In genomic region chr11:62456630-62457029, GRCh38 we compare ENCODE assay signal across 1 cellular context.
TF ChIP-seq lines count a peak whose summit lies in the region.

No MANE protein-coding gene starts in this region.

TF ChIP-seq in GM23338, 12 proteins besides CTCF, POLR2A, EP300 and RAD21 (continued from another document):
- TF ChIP-seq REST (IDR thresholded peaks at IDR 0.05; ENCODE audit: unreplicated experiment), result no peak
- no peak for TF ChIP-seq CREB1 (CRISPR knock-in tag; IDR thresholded peaks at IDR 0.05; ENCODE audit: low read depth)
- TF ChIP-seq ZNF331 (CRISPR knock-in tag; IDR thresholded peaks at IDR 0.05; ENCODE audit: low read depth), result no peak
- TF ChIP-seq EZH2phosphoT487 (IDR thresholded peaks at IDR 0.05; ENCODE audit: unreplicated experiment), result no peak
- TF ChIP-seq EZH2 (IDR thresholded peaks at IDR 0.05; ENCODE audit: low read depth, unreplicated experiment), result no peak
- no peak for TF ChIP-seq ZNF462 (CRISPR knock-in tag; IDR thresholded peaks at IDR 0.05)
- no peak for TF ChIP-seq NANOG (IDR thresholded peaks at IDR 0.05; ENCODE audit: borderline replicate concordance)
TF ChIP-seq in GM23338: peak in this region for 0.
